9 cellular contexts compared by ENCODE assay signal in the genomic region with DNA sequence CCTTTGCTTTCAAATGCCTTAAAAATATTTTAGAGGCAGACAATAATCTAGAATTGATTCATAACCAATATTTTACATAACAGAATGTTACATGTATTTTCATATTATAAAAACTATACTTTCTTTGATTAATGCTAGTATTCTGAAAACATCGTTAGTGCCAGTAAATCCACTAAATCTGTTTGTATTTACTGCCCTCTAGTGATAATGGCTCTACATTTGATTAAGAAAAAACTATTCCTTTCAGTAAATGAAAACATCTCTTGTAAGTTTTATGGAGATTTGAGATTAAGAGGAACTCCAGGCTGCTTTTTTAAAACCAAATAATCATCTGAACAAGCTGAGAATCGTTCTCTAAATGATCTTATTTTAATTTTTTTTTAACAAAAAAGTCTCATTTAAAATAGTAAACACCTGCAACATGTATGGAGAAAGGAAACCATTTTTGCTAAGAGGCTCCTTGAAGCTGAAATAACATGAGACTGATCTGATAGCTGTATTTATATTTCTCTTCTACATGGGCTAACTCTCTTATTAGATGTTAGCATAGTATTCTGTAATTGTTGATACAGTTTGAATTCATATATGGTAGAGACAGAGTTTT.
DNase-seq lines count a peak whose midpoint lies in the region; ATAC-seq and TF ChIP-seq lines count a peak whose summit lies in the region.
"Had no signal": no experiment of that assay in that cellular context is flagged by ENCODE, and none has a peak within 500 bp of the region (broad histone marks: within the 10 kb centered on the region; RNA-seq: fewer than 3 reads in every experiment).

No MANE protein-coding gene starts in this region.

- in situ Hi-C loops in Panc1 (cut with HindIII; ENCODE audit: low pct_unique_long_range_greater_than_20kb, low sequenced_read_pairs) = no loop called here

- H3K4me3 Mint-ChIP-seq in stimulated activated naive CD8-positive, alpha-beta T cell treated with anti-CD3 and anti-CD28 coated beads, Interleukin-15, amount 100 ng/mL, for 72 hours = no peak overlapping the region
- H3K4me3 Mint-ChIP-seq: activated naive CD8-positive, alpha-beta T cell treated with anti-CD3 and anti-CD28 coated beads, Interleukin-2, amount 10 ng/mL, durations not matched to agents 7 days and 5 days had no signal

- no peak overlapping the region for H3K27ac Mint-ChIP-seq in stimulated activated naive CD8-positive, alpha-beta T cell treated with anti-CD3 and anti-CD28 coated beads, Interleukin-15, amount 100 ng/mL, for 72 hours
- H3K27ac Mint-ChIP-seq: activated naive CD8-positive, alpha-beta T cell treated with anti-CD3 and anti-CD28 coated beads, Interleukin-2, amount 10 ng/mL, durations not matched to agents 7 days and 5 days had no signal

- BruUV-seq in Panc1 (replicated peaks; lab: Mats Ljungman, UMichigan) = no TSS peak

- WGBS in tibial nerve, 2 donors = 6% methylated on average over 2 of the region's 2 CpGs

- TF ChIP-seq EP300 in tibial nerve (IDR thresholded peaks at IDR 0.05) = no peak

- no peak overlapping the region for H3K27ac ChIP-seq in left ventricle myocardium inferior (replicated peaks)
- H3K27ac ChIP-seq in Panc1 (ENCODE audit: low read length) = no peak overlapping the region
- no peak overlapping the region for H3K27ac ChIP-seq in tibial nerve

- POLR2A ChIA-PET in Panc1 (lab: Charles Lee) = no interaction called here

- peak; percentile 60 for TF ChIP-seq CTCF in left ventricle myocardium inferior (IDR thresholded peaks at IDR 0.05; ENCODE audit: borderline replicate concordance)
- TF ChIP-seq CTCF in Panc1 (IDR thresholded peaks at IDR 0.05) = peak; percentile 51; the same call in 1 of the 2 replicates
- TF ChIP-seq CTCF in fibroblast of villous mesenchyme (IDR thresholded peaks at IDR 0.05; ENCODE audit: insufficient read depth, low read depth, low read length) = peak; percentile 39
- TF ChIP-seq CTCF in tibial nerve (IDR thresholded peaks at IDR 0.05) = peak; percentile 19 to 57 (median 30)

- CTCF ChIA-PET in Panc1 (lab: Charles Lee) = no interaction called here

- intact Hi-C loops in left ventricle myocardium inferior (cut with micrococcal nuclease) = loop anchor here (5.0 kb wide), 1 partner anchor 120 kb away; no protein-coding TSS in a partner anchor
- intact Hi-C loops in Right ventricle myocardium inferior (cut with DNase I) = loop anchor here (2.0 kb wide), 1 partner anchor 117 kb away; no protein-coding TSS in a partner anchor
- intact Hi-C loops in Panc1 (cut with micrococcal nuclease; ENCODE audit: unreplicated experiment) = loop anchor here (1.0 to 5.0 kb wide), 2 partner anchors 116 to 135 kb away; no protein-coding TSS in a partner anchor

- H3K36me3 ChIP-seq in left ventricle myocardium inferior (no peaks in the 10 kb centered on the region), Panc1 (ENCODE audit: control insufficient read depth, insufficient read depth, low read length) (no peaks in the 10 kb centered on the region), tibial nerve (peaks cover 0 to 5% (median 0%) of the 10 kb centered on the region in 3 donors)

- H3K27me3 ChIP-seq in left ventricle myocardium inferior (ENCODE audit: low read depth) (no peaks in the 10 kb centered on the region), Panc1 (ENCODE audit: control insufficient read depth, insufficient read depth, low read length) (no peaks in the 10 kb centered on the region; the same call in 1 of the 2 replicates), tibial nerve (no peaks in the 10 kb centered on the region)

- H3K4me1 ChIP-seq in left ventricle myocardium inferior (peaks cover 30% of the 10 kb centered on the region), Panc1 (ENCODE audit: control insufficient read depth, insufficient read depth, low read length) (no peaks in the 10 kb centered on the region), tibial nerve (no peaks in the 10 kb centered on the region)

- DNase-seq in left ventricle myocardium inferior (no peak), Right ventricle myocardium inferior (ENCODE audit: missing footprints) (no peak), Panc1 (ENCODE audit: low read depth, low spot score) (no peak), fibroblast of villous mesenchyme (ENCODE audit: low read depth) (peak; percentile 45), tibial nerve (ENCODE audit: low spot score in 2 of 2) (no peak)
- DNase-seq in stimulated activated naive CD8-positive, alpha-beta T cell treated with anti-CD3 and anti-CD28 coated beads, Interleukin-15, amount 100 ng/mL, for 72 hours = no peak
- no peak for DNase-seq in central memory CD4-positive, alpha-beta T cell
- DNase-seq: activated naive CD8-positive, alpha-beta T cell treated with anti-CD3 and anti-CD28 coated beads, Interleukin-2, amount 10 ng/mL, durations not matched to agents 7 days and 5 days had no signal

- H3K4me1 Mint-ChIP-seq in stimulated activated naive CD8-positive, alpha-beta T cell treated with anti-CD3 and anti-CD28 coated beads, Interleukin-15, amount 100 ng/mL, for 72 hours = peaks cover 70% of the 10 kb centered on the region

- H3K9me3 ChIP-seq in left ventricle myocardium inferior (replicated peaks) (peaks cover 14% of the 10 kb centered on the region), Panc1 (ENCODE audit: control insufficient read depth, insufficient read depth, low read depth, low read length) (no peaks in the 10 kb centered on the region), tibial nerve (peaks cover 0 to 18% (median 0%) of the 10 kb centered on the region in 4 donors)

- TF ChIP-seq POLR2A in tibial nerve (IDR thresholded peaks at IDR 0.05) = no peak

- ATAC-seq in Right ventricle myocardium inferior (no peak), Panc1 (no peak), HG03354 (IDR thresholded peaks at IDR 0.05; ENCODE audit: poor library complexity, severe bottlenecking, unreplicated experiment) (no peak)
- no peak for ATAC-seq in stimulated activated naive CD8-positive, alpha-beta T cell treated with anti-CD3 and anti-CD28 coated beads, Interleukin-15, amount 100 ng/mL, for 72 hours

- H3K9me3 Mint-ChIP-seq in stimulated activated naive CD8-positive, alpha-beta T cell treated with anti-CD3 and anti-CD28 coated beads, Interleukin-15, amount 100 ng/mL, for 72 hours = peaks cover 11% of the 10 kb centered on the region in 2 donors

- H3K27me3 Mint-ChIP-seq in stimulated activated naive CD8-positive, alpha-beta T cell treated with anti-CD3 and anti-CD28 coated beads, Interleukin-15, amount 100 ng/mL, for 72 hours = no peaks in the 10 kb centered on the region
- H3K27me3 Mint-ChIP-seq: activated naive CD8-positive, alpha-beta T cell treated with anti-CD3 and anti-CD28 coated beads, Interleukin-2, amount 10 ng/mL, durations not matched to agents 7 days and 5 days had no signal

- no peak overlapping the region for H3K4me3 ChIP-seq in left ventricle myocardium inferior
- no peak overlapping the region for H3K4me3 ChIP-seq in Panc1 (ENCODE audit: low read depth in 2 of 2, low read length in 2 of 2)
- H3K4me3 ChIP-seq in fibroblast of villous mesenchyme (ENCODE audit: low read depth, low read length) = no peak overlapping the region
- H3K4me3 ChIP-seq in tibial nerve = no peak overlapping the region
